19 cellular contexts compared by ENCODE assay signal in genomic region chrX:9308426-9308825, GRCh38.
DNase-seq lines count a peak whose midpoint lies in the region; ATAC-seq, FAIRE-seq and TF ChIP-seq lines count a peak whose summit lies in the region.
"Had no signal": no experiment of that assay in that cellular context is flagged by ENCODE, and none has a peak within 500 bp of the region (broad histone marks: within the 10 kb centered on the region; RNA-seq: fewer than 3 reads in every experiment).

No MANE protein-coding gene starts in this region.

- H3K4me3 ChIP-seq in astrocyte (ENCODE audit: insufficient read depth, low read depth, low read length) = no peak overlapping the region

- H3K9me3 Mint-ChIP-seq in astrocyte (ENCODE audit: unreplicated experiment) = peaks cover 3% of the 10 kb centered on the region
- H3K9me3 Mint-ChIP-seq in activated naive CD8-positive, alpha-beta T cell treated with anti-CD3 and anti-CD28 coated beads for 36 hours = no peaks in the 10 kb centered on the region

- no peak overlapping the region for H2AFZ ChIP-seq in astrocyte (ENCODE audit: low read depth, low read length)

- H3K9me3 ChIP-seq in astrocyte (ENCODE audit: insufficient read depth, low read depth, low read length) = no peaks in the 10 kb centered on the region

- no peak overlapping the region for H3K4me2 ChIP-seq in astrocyte (ENCODE audit: low read length)

- no peaks in the 10 kb centered on the region for H3K36me3 Mint-ChIP-seq in astrocyte (ENCODE audit: low read depth, unreplicated experiment)
- H3K36me3 Mint-ChIP-seq in activated naive CD8-positive, alpha-beta T cell treated with anti-CD3 and anti-CD28 coated beads for 36 hours = no peaks in the 10 kb centered on the region
- H3K36me3 Mint-ChIP-seq: CD8-positive, alpha-beta T cell had no signal

- no peaks in the 10 kb centered on the region for H3K79me2 ChIP-seq in astrocyte (ENCODE audit: insufficient read depth, low read length)

- H3K27ac ChIP-seq in astrocyte (ENCODE audit: low read depth, low read length) = no peak overlapping the region

- H3K4me1 Mint-ChIP-seq in astrocyte (ENCODE audit: low read depth, unreplicated experiment) = peaks cover 6% of the 10 kb centered on the region
- H3K4me1 Mint-ChIP-seq in activated naive CD8-positive, alpha-beta T cell treated with anti-CD3 and anti-CD28 coated beads for 36 hours = peaks cover 3% of the 10 kb centered on the region
- H3K4me1 Mint-ChIP-seq: CD14-positive monocyte, H9 had no signal

- H3K4me1 ChIP-seq in astrocyte (ENCODE audit: insufficient read depth, low read length) = no peaks in the 10 kb centered on the region

- no peak overlapping the region for H3K9ac ChIP-seq in astrocyte (ENCODE audit: low read length)

- H4K20me1 ChIP-seq in astrocyte (ENCODE audit: insufficient read depth, low read length) = no peaks in the 10 kb centered on the region

- no peaks in the 10 kb centered on the region for H3K36me3 ChIP-seq in astrocyte (ENCODE audit: insufficient read depth, low read length)

- no peak overlapping the region for H3K4me3 Mint-ChIP-seq in astrocyte (ENCODE audit: unreplicated experiment)
- no peak overlapping the region for H3K4me3 Mint-ChIP-seq in activated naive CD8-positive, alpha-beta T cell treated with anti-CD3 and anti-CD28 coated beads for 36 hours
- H3K4me3 Mint-ChIP-seq: CD14-positive monocyte; CD8-positive, alpha-beta T cell; H9; IgD-negative memory B cell had no signal

- no peak for TF ChIP-seq CTCF in astrocyte (IDR thresholded peaks at IDR 0.05; ENCODE audit: insufficient read depth, low read depth, low read length)

- no peak for ATAC-seq in GM21529 (IDR thresholded peaks at IDR 0.05; ENCODE audit: unreplicated experiment)
- ATAC-seq: CD8-positive, alpha-beta T cell had no signal

- peak; percentile 87 for FAIRE-seq in astrocyte (lab: Jason Lieb, UNC)
- FAIRE-seq: D721Med, G401.6, GM12891 had no signal

- H3K27ac Mint-ChIP-seq in astrocyte (ENCODE audit: unreplicated experiment) = no peak overlapping the region
- H3K27ac Mint-ChIP-seq in activated naive CD8-positive, alpha-beta T cell treated with anti-CD3 and anti-CD28 coated beads for 36 hours = no peak overlapping the region
- H3K27ac Mint-ChIP-seq: CD8-positive, alpha-beta T cell; H9 had no signal

- H3K27me3 ChIP-seq in astrocyte (ENCODE audit: insufficient read depth, low read length) = no peaks in the 10 kb centered on the region

- peaks cover 2% of the 10 kb centered on the region for H3K27me3 Mint-ChIP-seq in astrocyte (ENCODE audit: low read depth, unreplicated experiment)
- no peaks in the 10 kb centered on the region for H3K27me3 Mint-ChIP-seq in activated naive CD8-positive, alpha-beta T cell treated with anti-CD3 and anti-CD28 coated beads for 36 hours

- peak; percentile 14 for DNase-seq in AG20443 (ENCODE audit: low spot score)
- DNase-seq in astrocyte (ENCODE audit: low read depth) = no peak
- DNase-seq in myocyte (ENCODE audit: low read depth) = peak; percentile 11
- DNase-seq in stimulated activated CD4-positive, alpha-beta T cell treated with anti-CD3 and anti-CD28 coated beads, Interleukin-12 subunit alpha, Interleukin-12 subunit beta, amount 100 ng/mL, for 4 hours = no peak
- no peak for DNase-seq in activated naive CD8-positive, alpha-beta T cell treated with anti-CD3 and anti-CD28 coated beads for 36 hours
- DNase-seq in stimulated activated CD4-positive, alpha-beta T cell treated with anti-CD3 and anti-CD28 coated beads, Interleukin-4, amount 100 ng/mL, for 4 hours = no peak
- DNase-seq: CD8-positive, alpha-beta T cell; COR-L47; DMS153; DMS79 treated with DMSO at 0.1 percent for 48 hours; EL; GOT3; H9 had no signal

Comparison
In these comparisons a context has a peak if more than half of its experiments do, and no peak if none do; other contexts are left out.
1. DNase-seq: peak in AG20443 (single experiment) and myocyte (single experiment); none in astrocyte (single experiment), stimulated activated CD4-positive, alpha-beta T cell treated with anti-CD3 and anti-CD28 coated beads, Interleukin-12 subunit alpha, Interleukin-12 subunit beta, amount 100 ng/mL, for 4 hours (single experiment), activated naive CD8-positive, alpha-beta T cell treated with anti-CD3 and anti-CD28 coated beads for 36 hours (single experiment) and stimulated activated CD4-positive, alpha-beta T cell treated with anti-CD3 and anti-CD28 coated beads, Interleukin-4, amount 100 ng/mL, for 4 hours (0 of 2).